ENCODE assay signal across 9 cellular contexts in the genomic region with DNA sequence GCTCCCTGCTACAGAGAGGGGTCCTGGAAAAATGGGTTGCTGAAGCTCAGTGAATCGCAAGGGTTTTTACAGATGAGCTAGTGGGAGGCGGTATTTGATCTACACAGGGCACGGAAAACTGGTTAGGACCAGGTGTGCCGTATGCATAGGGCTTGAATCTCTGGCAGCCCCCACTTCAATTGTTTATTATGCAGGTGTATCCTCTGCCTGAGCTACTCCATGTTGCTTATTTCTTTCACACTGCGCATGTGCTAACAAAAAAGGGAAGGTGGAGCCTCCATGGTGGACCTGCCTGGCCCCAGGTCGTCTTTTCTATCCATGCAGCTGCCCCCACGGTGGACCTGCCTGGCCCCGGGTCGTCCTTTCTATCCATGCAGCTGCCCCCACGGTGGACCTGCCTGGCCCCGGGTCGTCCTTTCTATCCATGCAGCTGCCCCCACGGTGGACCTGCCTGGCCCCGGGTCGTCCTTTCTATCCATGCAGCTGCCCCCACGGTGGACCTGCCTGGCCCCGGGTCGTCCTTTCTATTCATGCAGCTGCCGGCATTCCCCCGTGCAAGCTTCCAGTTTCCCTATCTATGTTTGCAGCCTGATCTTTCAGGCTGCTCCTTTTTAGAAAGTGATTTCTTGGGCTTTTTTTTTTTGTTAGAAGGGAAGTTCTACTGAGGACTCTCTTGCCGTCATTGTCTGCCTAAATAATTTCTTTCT. TPM values are rescaled to one million over a fixed set of nuclear protein-coding genes. Genes with fewer than 3 reads are reported as not detected.
DNase-seq lines count a peak whose midpoint lies in the region; ATAC-seq, FAIRE-seq and TF ChIP-seq lines count a peak whose summit lies in the region.
"Not testable (repeated sequence)": the region's sequence is repeated elsewhere in the genome, so short reads cannot be mapped to it uniquely, and the experiment has no call there.
"Had no signal": no experiment of that assay in that cellular context is flagged by ENCODE, and none has a peak within 500 bp of the region (broad histone marks: within the 10 kb centered on the region; RNA-seq: fewer than 3 reads in every experiment).

No MANE protein-coding gene starts in this region.

- not testable (repeated sequence) for H3K36me3 Mint-ChIP-seq in CD14-positive monocyte; activated CD8-positive, alpha-beta T cell treated with anti-CD3 and anti-CD28 coated beads for 36 hours (ENCODE audit: low read depth); activated naive CD8-positive, alpha-beta T cell treated with anti-CD3 and anti-CD28 coated beads, Interleukin-2, amount 50 U/mL, for 24 hours (ENCODE audit: low read depth)

- intact Hi-C loops in CD14-positive monocyte (cut with micrococcal nuclease); activated CD8-positive, alpha-beta T cell treated with anti-CD3 and anti-CD28 coated beads for 36 hours (cut with micrococcal nuclease); left colon (cut with DNase I, micrococcal nuclease): not testable (repeated sequence)

- H3K27ac Mint-ChIP-seq in CD14-positive monocyte = peak overlapping the region in 4 of 7 donors; percentile 21 to 72 (median 42)
- peak overlapping the region; percentile 60 for H3K27ac Mint-ChIP-seq in activated CD8-positive, alpha-beta T cell treated with anti-CD3 and anti-CD28 coated beads for 36 hours
- peak overlapping the region; percentile 68 for H3K27ac Mint-ChIP-seq in activated naive CD8-positive, alpha-beta T cell treated with anti-CD3 and anti-CD28 coated beads, Interleukin-2, amount 50 U/mL, for 24 hours

- H3K79me2 ChIP-seq in SU-DHL-6 (ENCODE audit: insufficient read depth, low read length) = not testable (repeated sequence)

- TF ChIP-seq CTCF in CD14-positive monocyte (IDR thresholded peaks at IDR 0.05); SU-DHL-6 (IDR thresholded peaks at IDR 0.05; ENCODE audit: insufficient read depth, low read length, poor library complexity, severe bottlenecking); activated CD8-positive, alpha-beta T cell treated with anti-CD3 and anti-CD28 coated beads for 36 hours (IDR thresholded peaks at IDR 0.05): not testable (repeated sequence)

- H4K20me1 ChIP-seq in SU-DHL-6 (ENCODE audit: low read depth, low read length) = not testable (repeated sequence)

- H3K9me3 ChIP-seq in SU-DHL-6 (ENCODE audit: insufficient read depth, low read length) = not testable (repeated sequence)

- H3K27ac ChIP-seq in SU-DHL-6 (ENCODE audit: low read depth, low read length) = not testable (repeated sequence)

- not testable (repeated sequence) for H3K9me2 ChIP-seq in SU-DHL-6 (replicated peaks; ENCODE audit: insufficient read depth, low read length)

- peaks cover 17% of the 10 kb centered on the region for H3K4me1 Mint-ChIP-seq in CD14-positive monocyte
- H3K4me1 Mint-ChIP-seq in activated CD8-positive, alpha-beta T cell treated with anti-CD3 and anti-CD28 coated beads for 36 hours (ENCODE audit: low read depth); activated naive CD8-positive, alpha-beta T cell treated with anti-CD3 and anti-CD28 coated beads, Interleukin-2, amount 50 U/mL, for 24 hours: not testable (repeated sequence)

- not testable (repeated sequence) for H3K36me3 ChIP-seq in SU-DHL-6 (ENCODE audit: low read length)

- ATAC-seq in activated CD8-positive, alpha-beta T cell treated with anti-CD3 and anti-CD28 coated beads for 36 hours = peak; percentile 82
- ATAC-seq in activated naive CD8-positive, alpha-beta T cell treated with anti-CD3 and anti-CD28 coated beads, Interleukin-2, amount 50 U/mL, for 24 hours = not testable (repeated sequence)
- peak; percentile 53 for ATAC-seq in left colon

- not testable (repeated sequence) for H3K9ac ChIP-seq in SU-DHL-6 (ENCODE audit: low read length)

- CTCF ChIA-PET in activated CD8-positive, alpha-beta T cell treated with anti-CD3 and anti-CD28 coated beads for 36 hours (lab: Charles Lee) = not testable (repeated sequence)

- H3K4me3 Mint-ChIP-seq in CD14-positive monocyte = peak overlapping the region; percentile 76 to 82
- peak overlapping the region; percentile 64 for H3K4me3 Mint-ChIP-seq in activated CD8-positive, alpha-beta T cell treated with anti-CD3 and anti-CD28 coated beads for 36 hours
- H3K4me3 Mint-ChIP-seq in activated naive CD8-positive, alpha-beta T cell treated with anti-CD3 and anti-CD28 coated beads, Interleukin-2, amount 50 U/mL, for 24 hours = peak overlapping the region; percentile 46

- DNase-seq in CD14-positive monocyte (ENCODE audit: low spot score) (peak; percentile 46), NCI-H2227 (lab: John Stamatoyannopoulos, UW; ENCODE audit: unreplicated experiment) (peak; percentile 44)
- not testable (repeated sequence) for DNase-seq in GM19239 (ENCODE audit: insufficient read length, low spot score); activated naive CD8-positive, alpha-beta T cell treated with anti-CD3 and anti-CD28 coated beads, Interleukin-2, amount 50 U/mL, for 24 hours; left colon
- peak; percentile 29 for DNase-seq in activated CD8-positive, alpha-beta T cell treated with anti-CD3 and anti-CD28 coated beads for 36 hours
- DNase-seq in stimulated activated CD4-positive, alpha-beta T cell treated with anti-CD3 and anti-CD28 coated beads, Interleukin-4, amount 100 ng/mL, for 24 hours = peak; percentile 8

- H3K27me3 ChIP-seq in SU-DHL-6 (ENCODE audit: low read length) = not testable (repeated sequence)

- H3K4me3 ChIP-seq in SU-DHL-6 (ENCODE audit: insufficient read depth, low read length, poor library complexity, severe bottlenecking) = not testable (repeated sequence)

- peak; percentile 61 for FAIRE-seq in GM19239 (lab: Jason Lieb, UNC)

- not testable (repeated sequence) for H3K9me3 Mint-ChIP-seq in CD14-positive monocyte; activated CD8-positive, alpha-beta T cell treated with anti-CD3 and anti-CD28 coated beads for 36 hours; activated naive CD8-positive, alpha-beta T cell treated with anti-CD3 and anti-CD28 coated beads, Interleukin-2, amount 50 U/mL, for 24 hours

- H2AFZ ChIP-seq in SU-DHL-6 (ENCODE audit: low read depth, low read length, severe bottlenecking) = peak overlapping the region; percentile 54

- H3K27me3 Mint-ChIP-seq in CD14-positive monocyte (ENCODE audit: low read depth in 3 of 3) = peaks cover 4 to 10% (median 6%) of the 10 kb centered on the region in 3 donors
- H3K27me3 Mint-ChIP-seq in activated CD8-positive, alpha-beta T cell treated with anti-CD3 and anti-CD28 coated beads for 36 hours; activated naive CD8-positive, alpha-beta T cell treated with anti-CD3 and anti-CD28 coated beads, Interleukin-2, amount 50 U/mL, for 24 hours: not testable (repeated sequence)

- POLR2A ChIA-PET in activated CD8-positive, alpha-beta T cell treated with anti-CD3 and anti-CD28 coated beads for 36 hours (lab: Charles Lee) = not testable (repeated sequence)

- H3F3A ChIP-seq in SU-DHL-6 (ENCODE audit: insufficient read depth) = not testable (repeated sequence)

- H3K4me2 ChIP-seq in SU-DHL-6 (ENCODE audit: low read depth, low read length, poor library complexity, severe bottlenecking) = not testable (repeated sequence)

RNA-seq across cellular contexts. Expression of gene TMC7, which starts 27.7 kb away (rescaled TPM):
- not detected for polyA plus RNA-seq in CD14-positive monocyte
- not detected for total RNA-seq in activated CD8-positive, alpha-beta T cell treated with anti-CD3 and anti-CD28 coated beads for 36 hours
- 10 to 100 TPM; 11.7 to 12.7 TPM for total RNA-seq in left colon
- total RNA-seq: activated naive CD8-positive, alpha-beta T cell treated with anti-CD3 and anti-CD28 coated beads for 36 hours had no signal

RNA-seq across cellular contexts. Expression of gene SMG1, which starts 29.8 kb away (rescaled TPM):
- polyA plus RNA-seq in CD14-positive monocyte = 1 to 10 TPM; 2.4 to 7.1 TPM
- 100 to 1,000 TPM; 103 to 108 TPM for total RNA-seq in activated CD8-positive, alpha-beta T cell treated with anti-CD3 and anti-CD28 coated beads for 36 hours
- total RNA-seq in left colon = 10 to 100 TPM; 85.3 to 99.1 TPM

Comparison
In these comparisons a context has a peak if more than half of its experiments do, and no peak if none do; other contexts are left out.
1. RNA of gene TMC7, which starts 27.7 kb away (total RNA-seq): 11.7 to 12.7 TPM in left colon; not detected in activated CD8-positive, alpha-beta T cell treated with anti-CD3 and anti-CD28 coated beads for 36 hours; every median in the first group is over 10 times any median in the second.
2. Peak in every context shown above with its lines, with median percentiles within 50 percentile points of each other: H3K27ac Mint-ChIP-seq and H3K4me3 Mint-ChIP-seq.